In genomic region chr1:152786077-152786476, GRCh38 we compare ENCODE assay signal across 28 cellular contexts. TPM values are rescaled to one million over a fixed set of nuclear protein-coding genes. Genes with fewer than 3 reads are reported as not detected.
DNase-seq lines count a peak whose midpoint lies in the region; ATAC-seq lines count a peak whose summit lies in the region.
"Had no signal": no experiment of that assay in that cellular context is flagged by ENCODE, and none has a peak within 500 bp of the region (broad histone marks: within the 10 kb centered on the region; RNA-seq: fewer than 3 reads in every experiment).

TSS of gene LCE1E (plus strand) at chr1:152786257. CDS start at chr1:152787300, 1,043 bp downstream.

- peak within 1 kb of the TSS; percentile 22 for H2AFZ ChIP-seq in neuronal stem cell (ENCODE audit: low read length)

- no peaks in the 10 kb centered on the region for H3K4me1 ChIP-seq in neuronal stem cell (ENCODE audit: control insufficient read depth in 2 of 2, insufficient read depth in 1 of 2, low read depth in 1 of 2, low read length in 2 of 2)
- H3K4me1 ChIP-seq: psoas muscle, upper lobe of right lung had no signal

- no peak within 1 kb of the TSS for H3K9ac ChIP-seq in neuronal stem cell (ENCODE audit: low read depth, low read length, poor library complexity)

- H2AK5ac ChIP-seq in neuronal stem cell (ENCODE audit: low read depth, low read length): no peak within 1 kb of the TSS

- no peak within 1 kb of the TSS for H2BK120ac ChIP-seq in neuronal stem cell (ENCODE audit: low read depth, low read length)

- H4K91ac ChIP-seq in neuronal stem cell (ENCODE audit: low read depth, low read length, poor library complexity): no peak within 1 kb of the TSS

- H3K23ac ChIP-seq in neuronal stem cell (ENCODE audit: low read depth, low read length, poor library complexity): no peak within 1 kb of the TSS

- peaks cover 0 to 17% of the 10 kb centered on the region in 2 donors for H3K9me3 ChIP-seq in neuronal stem cell (replicated peaks in 1 of 2; ENCODE audit: control insufficient read depth in 2 of 2, insufficient read depth in 1 of 2, low read depth in 1 of 2, low read length in 2 of 2)
- H3K9me3 ChIP-seq: neutrophil, psoas muscle, upper lobe of right lung had no signal

- peaks cover 0 to 6% (median 0%) of the 10 kb centered on the region in 3 experiments for H3K27me3 ChIP-seq in neuronal stem cell (ENCODE audit: control insufficient read depth in 3 of 3, insufficient read depth in 3 of 3, low read depth in 1 of 3, low read length in 3 of 3)

- WGBS in neuronal stem cell (ENCODE audit: extremely low coverage in 2 of 2, insufficient read length in 2 of 2, insufficient replicate concordance in 1 of 2), 2 donors: no CpG with 5 or more reads among the region's 2 CpGs

- H3K4ac ChIP-seq in neuronal stem cell (ENCODE audit: low read length): no peak within 1 kb of the TSS

- no peaks in the 10 kb centered on the region for H3K79me1 ChIP-seq in neuronal stem cell (ENCODE audit: low read depth, low read length)

- H3K36me3 ChIP-seq in neuronal stem cell (replicated peaks in 1 of 2; ENCODE audit: control insufficient read depth in 2 of 2, insufficient read depth in 2 of 2, low read length in 2 of 2): no peaks in the 10 kb centered on the region
- H3K36me3 ChIP-seq: neutrophil, upper lobe of right lung had no signal

- no peak within 1 kb of the TSS for H2BK12ac ChIP-seq in neuronal stem cell (ENCODE audit: low read length)

- no peak for ATAC-seq in GM18870 (IDR thresholded peaks at IDR 0.05; ENCODE audit: unreplicated experiment)
- ATAC-seq: activated CD8-positive, alpha-beta T cell treated with anti-CD3 and anti-CD28 coated beads, Interleukin-2, amount 10 ng/mL, durations not matched to agents 7 days and 5 days; CD8-positive, alpha-beta T cell; left cardiac atrium; psoas muscle; T-cell; upper lobe of right lung had no signal

- H2BK15ac ChIP-seq in neuronal stem cell (ENCODE audit: low read length): no peak within 1 kb of the TSS

- DNase-seq in DMS79 treated with DMSO at 0.1 percent for 48 hours (lab: John Stamatoyannopoulos, UW): peak; percentile 10
- no peak for DNase-seq in DMS79 (lab: John Stamatoyannopoulos, UW)
- DNase-seq in HPDE6-E6E7 (ENCODE audit: extremely low spot score): peak; percentile 90
- peak; percentile 82 for DNase-seq in SW480 (ENCODE audit: low spot score)
- DNase-seq in neuronal stem cell (ENCODE audit: low spot score): no peak
- DNase-seq in NCI-H187 (lab: John Stamatoyannopoulos, UW): no peak
- DNase-seq in NCI-H2171 treated with DMSO at 0.1 percent for 48 hours (lab: John Stamatoyannopoulos, UW): no peak
- DNase-seq: activated CD4-positive, CD25-positive, alpha-beta regulatory T cell treated with anti-CD3 and anti-CD28 coated beads, Interleukin-2, amount 50 U/mL, for 72 hours; activated CD8-positive, alpha-beta T cell treated with anti-CD3 and anti-CD28 coated beads, Interleukin-2, amount 10 ng/mL, durations not matched to agents 7 days and 5 days; activated effector memory CD4-positive, alpha-beta T cell treated with anti-CD3 and anti-CD28 coated beads, Interleukin-2, amount 50 U/mL, for 16 hours; activated naive CD8-positive, alpha-beta T cell treated with anti-CD3 and anti-CD28 coated beads, Interleukin-2, amount 10 ng/mL, durations not matched to agents 7 days and 5 days; activated T-cell treated with anti-CD3 and anti-CD28 coated beads for 4 hours; CD8-positive, alpha-beta T cell; head of caudate nucleus; HFFc6; KBM-7; left cardiac atrium; mesenchymal stem cell; NCI-H1930; NCI-H345; OCI-M1; psoas muscle; SHP77; T-cell; upper lobe of right lung had no signal

- no peak within 1 kb of the TSS for H3K4me2 ChIP-seq in neuronal stem cell (ENCODE audit: insufficient read depth, low read length, poor library complexity, severe bottlenecking)

- H3K18ac ChIP-seq in neuronal stem cell (ENCODE audit: low read length): no peak within 1 kb of the TSS

- H3K27ac ChIP-seq in neuronal stem cell (replicated peaks; ENCODE audit: low read length): no peak within 1 kb of the TSS
- H3K27ac ChIP-seq: 22Rv1, neutrophil, psoas muscle, upper lobe of right lung had no signal

- H2BK5ac ChIP-seq in neuronal stem cell (ENCODE audit: low read length): no peak within 1 kb of the TSS

- no peak within 1 kb of the TSS for H3K4me3 ChIP-seq in neuronal stem cell (ENCODE audit: low read length in 2 of 2)
- H3K4me3 ChIP-seq: psoas muscle, upper lobe of right lung had no signal

- no peak within 1 kb of the TSS for H3K14ac ChIP-seq in neuronal stem cell (ENCODE audit: low read length)

- no peak within 1 kb of the TSS for H4K8ac ChIP-seq in neuronal stem cell (ENCODE audit: low read depth, low read length)

RNA-seq across cellular contexts. Expression of gene LCE1E, which starts in this region (rescaled TPM):
- polyA plus RNA-seq in neuronal stem cell (2013, experiment 1 of 2): not detected
- polyA plus RNA-seq in neuronal stem cell (2013, experiment 2 of 2): not detected
- polyA plus RNA-seq: psoas muscle had no signal

Comparison
In these comparisons a context has a peak if more than half of its experiments do, and no peak if none do; other contexts are left out.
1. DNase-seq: peak in DMS79 treated with DMSO at 0.1 percent for 48 hours (single experiment), HPDE6-E6E7 (single experiment) and SW480 (single experiment); none in DMS79 (single experiment), neuronal stem cell (single experiment), NCI-H187 (0 of 2) and NCI-H2171 treated with DMSO at 0.1 percent for 48 hours (single experiment).